ENCODE assay signal across 1 cellular context in the genomic region with DNA sequence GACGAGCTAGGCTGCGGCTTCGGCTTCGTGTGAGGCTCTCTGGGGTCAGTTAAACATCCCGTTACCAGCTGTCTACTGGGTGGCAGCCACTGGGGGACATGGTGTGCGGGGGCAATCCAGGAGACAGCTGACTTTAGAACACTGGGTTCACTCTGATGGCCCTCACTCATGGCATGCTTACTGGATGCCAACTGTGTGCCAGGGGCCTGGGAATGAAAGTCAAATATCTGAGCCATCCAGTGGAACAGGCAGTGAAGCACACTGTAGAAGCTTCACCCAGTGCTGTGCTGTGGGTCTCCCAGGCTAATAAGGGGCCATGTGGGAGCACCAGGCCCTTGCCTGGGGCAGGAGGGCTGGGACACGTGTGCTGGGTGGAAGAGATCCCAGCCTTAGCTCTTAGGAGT.
TF ChIP-seq lines count a peak whose summit lies in the region.

No MANE protein-coding gene starts in this region.

TF ChIP-seq in WTC11, 78 proteins besides CTCF, POLR2A, EP300 and RAD21:
- TF ChIP-seq GTF2I (CRISPR knock-in tag; conservative IDR thresholded peaks at IDR 0.05) (no peak), ZBTB21 (CRISPR knock-in tag; IDR thresholded peaks at IDR 0.05; ENCODE audit: borderline replicate concordance) (no peak), E2F4 (CRISPR knock-in tag; IDR thresholded peaks at IDR 0.05; ENCODE audit: borderline replicate concordance, low read depth) (no peak), ESRRA (CRISPR knock-in tag; IDR thresholded peaks at IDR 0.05; ENCODE audit: borderline replicate concordance) (no peak), AR (CRISPR knock-in tag; IDR thresholded peaks at IDR 0.05) (no peak), RORB (CRISPR knock-in tag; IDR thresholded peaks at IDR 0.05) (no peak), ATF6 (CRISPR knock-in tag; IDR thresholded peaks at IDR 0.05) (no peak), TEAD4 (CRISPR knock-in tag; IDR thresholded peaks at IDR 0.05) (no peak), SP1 (CRISPR knock-in tag; conservative IDR thresholded peaks at IDR 0.05) (no peak), GRHL2 (CRISPR knock-in tag; IDR thresholded peaks at IDR 0.05; ENCODE audit: insufficient replicate concordance, severe bottlenecking) (no peak), ZMAT4 (CRISPR knock-in tag; IDR thresholded peaks at IDR 0.05) (no peak), NFE2L1 (CRISPR knock-in tag; IDR thresholded peaks at IDR 0.05) (no peak), PRDM15 (CRISPR knock-in tag; IDR thresholded peaks at IDR 0.05) (no peak), ZNF416 (CRISPR knock-in tag; IDR thresholded peaks at IDR 0.05) (no peak), TEAD1 (CRISPR knock-in tag; IDR thresholded peaks at IDR 0.05) (no peak), MYBL2 (CRISPR knock-in tag; IDR thresholded peaks at IDR 0.05) (no peak), ETV6 (CRISPR knock-in tag; IDR thresholded peaks at IDR 0.05) (no peak), SMAD4 (CRISPR knock-in tag; IDR thresholded peaks at IDR 0.05) (no peak), ZNF423 (CRISPR knock-in tag; IDR thresholded peaks at IDR 0.05) (no peak)
- TF ChIP-seq, protein P1, sequence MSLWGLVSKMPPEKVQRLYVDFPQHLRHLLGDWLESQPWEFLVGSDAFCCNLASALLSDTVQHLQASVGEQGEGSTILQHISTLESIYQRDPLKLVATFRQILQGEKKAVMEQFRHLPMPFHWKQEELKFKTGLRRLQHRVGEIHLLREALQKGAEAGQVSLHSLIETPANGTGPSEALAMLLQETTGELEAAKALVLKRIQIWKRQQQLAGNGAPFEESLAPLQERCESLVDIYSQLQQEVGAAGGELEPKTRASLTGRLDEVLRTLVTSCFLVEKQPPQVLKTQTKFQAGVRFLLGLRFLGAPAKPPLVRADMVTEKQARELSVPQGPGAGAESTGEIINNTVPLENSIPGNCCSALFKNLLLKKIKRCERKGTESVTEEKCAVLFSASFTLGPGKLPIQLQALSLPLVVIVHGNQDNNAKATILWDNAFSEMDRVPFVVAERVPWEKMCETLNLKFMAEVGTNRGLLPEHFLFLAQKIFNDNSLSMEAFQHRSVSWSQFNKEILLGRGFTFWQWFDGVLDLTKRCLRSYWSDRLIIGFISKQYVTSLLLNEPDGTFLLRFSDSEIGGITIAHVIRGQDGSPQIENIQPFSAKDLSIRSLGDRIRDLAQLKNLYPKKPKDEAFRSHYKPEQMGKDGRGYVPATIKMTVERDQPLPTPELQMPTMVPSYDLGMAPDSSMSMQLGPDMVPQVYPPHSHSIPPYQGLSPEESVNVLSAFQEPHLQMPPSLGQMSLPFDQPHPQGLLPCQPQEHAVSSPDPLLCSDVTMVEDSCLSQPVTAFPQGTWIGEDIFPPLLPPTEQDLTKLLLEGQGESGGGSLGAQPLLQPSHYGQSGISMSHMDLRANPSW (CRISPR knock-in tag; conservative IDR thresholded peaks at IDR 0.05; ENCODE audit: low read depth): no peak
